9 cellular contexts compared by ENCODE assay signal in genomic region chr15:80776420-80777045, GRCh38. TPM values are rescaled to one million over a fixed set of nuclear protein-coding genes. Genes with fewer than 3 reads are reported as not detected.
DNase-seq lines count a peak whose midpoint lies in the region; ATAC-seq and TF ChIP-seq lines count a peak whose summit lies in the region.
"Had no signal": no experiment of that assay in that cellular context is flagged by ENCODE, and none has a peak within 500 bp of the region (broad histone marks: within the 10 kb centered on the region; RNA-seq: fewer than 3 reads in every experiment).

No MANE protein-coding gene starts in this region.

- H4K20me1 ChIP-seq in SU-DHL-6 (ENCODE audit: low read depth, low read length): no peaks in the 10 kb centered on the region

- H3K4me1 ChIP-seq in adrenal gland (replicated peaks in 1 of 2) (peaks cover 5 to 20% of the 10 kb centered on the region in 2 donors), heart left ventricle (peaks cover 2 to 49% (median 31%) of the 10 kb centered on the region in 12 donors)

- H3K9ac ChIP-seq in SU-DHL-6 (ENCODE audit: low read length): no peak overlapping the region

- no peaks in the 10 kb centered on the region for H3F3A ChIP-seq in SU-DHL-6 (ENCODE audit: insufficient read depth)

- intact Hi-C loops in adrenal gland (cut with DNase I): loop anchor here (5.0 to 10.0 kb wide), 5 partner anchors 114 to 322 kb away; no protein-coding TSS in a partner anchor
- intact Hi-C loops in heart left ventricle (cut with DNase I): loop anchor here (1.0 to 10.0 kb wide), 13 partner anchors 154 to 322 kb away; no protein-coding TSS in a partner anchor

- H3K79me2 ChIP-seq in SU-DHL-6 (ENCODE audit: insufficient read depth, low read length): no peaks in the 10 kb centered on the region

- TF ChIP-seq CTCF in LNCAP (IDR thresholded peaks at IDR 0.05): peak; percentile 82
- peak; percentile 59 for TF ChIP-seq CTCF in SU-DHL-6 (IDR thresholded peaks at IDR 0.05; ENCODE audit: insufficient read depth, low read length, poor library complexity, severe bottlenecking)
- TF ChIP-seq CTCF in adrenal gland (IDR thresholded peaks at IDR 0.05): peak; percentile 74 to 85 (median 80)
- peak; percentile 74 to 89 (median 83) for TF ChIP-seq CTCF in heart left ventricle (IDR thresholded peaks at IDR 0.05)

- ATAC-seq in heart left ventricle: peak; percentile 38 to 66 (median 57)
- ATAC-seq in HG02759 (IDR thresholded peaks at IDR 0.05; ENCODE audit: unreplicated experiment): no peak
- ATAC-seq in GM19463 (IDR thresholded peaks at IDR 0.05; ENCODE audit: unreplicated experiment): no peak

- H3K4me3 ChIP-seq in SU-DHL-6 (ENCODE audit: insufficient read depth, low read length, poor library complexity, severe bottlenecking) (no peak overlapping the region), adrenal gland (no peak overlapping the region), heart left ventricle (no peak overlapping the region)

- no peak overlapping the region for H2AFZ ChIP-seq in SU-DHL-6 (ENCODE audit: low read depth, low read length, severe bottlenecking)

- H3K27ac ChIP-seq in SU-DHL-6 (ENCODE audit: low read depth, low read length) (no peak overlapping the region), adrenal gland (no peak overlapping the region), heart left ventricle (peak overlapping the region in 2 of 12 donors; percentile 40 to 58)

- H3K27me3 ChIP-seq in SU-DHL-6 (ENCODE audit: low read length) (no peaks in the 10 kb centered on the region), adrenal gland (peaks cover 21% of the 10 kb centered on the region), heart left ventricle (peaks cover 0 to 43% (median 19%) of the 10 kb centered on the region in 9 donors)

- H3K36me3 ChIP-seq in SU-DHL-6 (ENCODE audit: low read length): no peaks in the 10 kb centered on the region
- no peaks in the 10 kb centered on the region for H3K36me3 ChIP-seq in adrenal gland (replicated peaks in 1 of 2)
- no peaks in the 10 kb centered on the region for H3K36me3 ChIP-seq in heart left ventricle

- 23 to 33% (median 29%) methylated on average over 5 of the region's 5 CpGs for WGBS in adrenal gland, 4 donors
- WGBS in heart left ventricle, 4 donors: 30 to 33% (median 30%) methylated on average over 5 of the region's 5 CpGs

- TF ChIP-seq POLR2A in adrenal gland (IDR thresholded peaks at IDR 0.05) (no peak), heart left ventricle (IDR thresholded peaks at IDR 0.05) (no peak)

- peak; percentile 84 for DNase-seq in DMS53 (lab: John Stamatoyannopoulos, UW)
- peak; percentile 73 to 90 (median 77) for DNase-seq in adrenal gland
- DNase-seq in heart left ventricle: peak; percentile 64 to 77 (median 72)
- DNase-seq in putamen (ENCODE audit: low spot score): peak; percentile 70

- H3K9me2 ChIP-seq in SU-DHL-6 (replicated peaks; ENCODE audit: insufficient read depth, low read length): no peaks in the 10 kb centered on the region

- no peak overlapping the region for H3K4me2 ChIP-seq in SU-DHL-6 (ENCODE audit: low read depth, low read length, poor library complexity, severe bottlenecking)

- H3K9me3 ChIP-seq in SU-DHL-6 (ENCODE audit: insufficient read depth, low read length) (no peaks in the 10 kb centered on the region), adrenal gland (replicated peaks in 1 of 3) (no peaks in the 10 kb centered on the region), heart left ventricle (no peaks in the 10 kb centered on the region)

RNA-seq across cellular contexts. Expression of gene CEMIP, which starts 2.6 kb away (rescaled TPM):
- total RNA-seq in adrenal gland (1 to 10 TPM in 1 of 8 donors, under 1 TPM in 7; 0.25 to 2.2 (median 0.52) TPM), heart left ventricle (1 to 10 TPM in 2 of 9 donors, under 1 TPM in 7; 0.04 to 9.6 (median 0.23) TPM)
- polyA plus RNA-seq in adrenal gland (under 1 TPM; 0.08 to 0.20 (median 0.10) TPM), heart left ventricle (under 1 TPM; 0.08 to 0.19 TPM)
- total RNA-seq: activated naive CD4-positive, alpha-beta T cell treated with anti-CD3 and anti-CD28 coated beads, Interleukin-2, amount 50 U/mL, for 72 hours had no signal

Comparison
In these comparisons a context has a peak if more than half of its experiments do, and no peak if none do; other contexts are left out.
1. ATAC-seq: peak in heart left ventricle (4 of 4); none in HG02759 (single experiment) and GM19463 (single experiment).
2. Peak in every context shown above with its lines, with median percentiles within 50 percentile points of each other: DNase-seq and CTCF ChIP-seq.